2 cellular contexts compared by ENCODE assay signal in the genomic region with DNA sequence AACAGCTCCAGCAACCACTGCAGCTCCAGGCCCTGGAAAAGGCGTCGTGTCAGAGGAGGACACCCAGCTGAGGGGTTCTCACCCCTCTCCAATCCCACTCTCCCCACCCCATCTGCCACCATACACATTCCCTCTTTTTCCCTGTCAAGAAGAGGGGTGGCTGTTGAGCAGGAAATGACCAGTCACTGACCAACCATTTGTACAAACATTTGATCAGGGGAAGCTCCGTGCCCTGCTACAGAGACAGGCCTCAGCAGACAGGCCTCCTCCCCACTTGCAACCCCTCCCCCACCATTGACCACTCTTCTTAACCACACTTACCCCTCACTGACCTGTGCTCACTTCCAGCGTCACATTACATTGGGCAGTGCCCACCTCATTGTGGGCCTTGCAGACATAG.
TF ChIP-seq lines count a peak whose summit lies in the region.

No MANE protein-coding gene starts in this region.

TF ChIP-seq in IMR-90, 13 proteins besides CTCF, POLR2A, EP300 and RAD21:
- TF ChIP-seq BHLHE40 (IDR thresholded peaks at IDR 0.05; ENCODE audit: low read depth, low read length) (no peak), SMC3 (IDR thresholded peaks at IDR 0.05; ENCODE audit: low read depth, low read length) (no peak), MXI1 (IDR thresholded peaks at IDR 0.05; ENCODE audit: borderline replicate concordance, low read depth, low read length) (no peak), RFX5 (IDR thresholded peaks at IDR 0.05; ENCODE audit: low read depth, low read length) (no peak)
TF ChIP-seq in IMR-90: peak in this region for 0.

TF ChIP-seq in endothelial cell of umbilical vein, 7 proteins besides CTCF, POLR2A, EP300 and RAD21:
- TF ChIP-seq, protein P1, sequence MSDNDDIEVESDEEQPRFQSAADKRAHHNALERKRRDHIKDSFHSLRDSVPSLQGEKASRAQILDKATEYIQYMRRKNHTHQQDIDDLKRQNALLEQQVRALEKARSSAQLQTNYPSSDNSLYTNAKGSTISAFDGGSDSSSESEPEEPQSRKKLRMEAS (IDR thresholded peaks at IDR 0.05; ENCODE audit: insufficient read depth, insufficient read length) = no peak
- TF ChIP-seq GATA2 (IDR thresholded peaks at IDR 0.05; ENCODE audit: insufficient read depth, insufficient read length, low read depth, low read length) = peak; percentile 21
- no peak for TF ChIP-seq EZH2 (IDR thresholded peaks at IDR 0.05; ENCODE audit: borderline replicate concordance, low read depth, low read length, severe bottlenecking)
- TF ChIP-seq FOS (IDR thresholded peaks at IDR 0.05; ENCODE audit: borderline replicate concordance, insufficient read depth, low read length) = peak; percentile 56
- no peak for TF ChIP-seq POLR2AphosphoS5 (IDR thresholded peaks at IDR 0.05; ENCODE audit: insufficient read depth, low read depth, low read length)
- no peak for TF ChIP-seq MYC (IDR thresholded peaks at IDR 0.05; ENCODE audit: low read depth, low read length)
- TF ChIP-seq JUN (IDR thresholded peaks at IDR 0.05; ENCODE audit: borderline replicate concordance, insufficient read depth, insufficient read length, low read depth) = no peak
